20 cellular contexts compared by ENCODE assay signal in the genomic region with DNA sequence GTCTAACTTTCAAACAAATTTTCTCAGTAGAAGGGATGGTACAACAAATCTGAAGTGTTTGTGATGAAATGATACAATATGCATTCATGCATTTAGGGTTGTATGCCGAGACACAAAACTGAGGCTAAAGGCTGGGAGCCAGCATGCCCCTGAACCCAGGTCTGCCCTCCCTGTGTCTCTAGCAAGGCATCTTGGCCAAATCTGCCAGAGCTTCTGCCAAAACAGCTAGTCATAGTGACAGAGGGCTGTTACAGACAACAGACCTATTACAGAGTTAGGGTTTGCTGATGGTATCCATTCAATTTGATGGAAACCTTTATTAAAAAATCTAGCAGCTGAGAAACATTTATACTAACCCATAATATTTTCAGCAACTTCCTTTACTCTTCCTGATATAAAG. TPM values are rescaled to one million over a fixed set of nuclear protein-coding genes. Genes with fewer than 3 reads are reported as not detected.
"Had no signal": no experiment of that assay in that cellular context is flagged by ENCODE, and none has a peak within 500 bp of the region (broad histone marks: within the 10 kb centered on the region; RNA-seq: fewer than 3 reads in every experiment).

No MANE protein-coding gene starts in this region.

- H3K27ac ChIP-seq: colonic mucosa, neural progenitor cell, ovary, right lobe of liver, tibial artery, upper lobe of left lung, uterus had no signal

- H3K36me3 ChIP-seq: colonic mucosa, neural progenitor cell, ovary, right lobe of liver, tibial artery, upper lobe of left lung, uterus had no signal

- H3K27me3 ChIP-seq: colonic mucosa, neural progenitor cell, ovary, right lobe of liver, tibial artery, upper lobe of left lung, uterus had no signal

- H3K9ac ChIP-seq: neural progenitor cell had no signal

- H2AFZ ChIP-seq: neural progenitor cell had no signal

- FAIRE-seq: endothelial cell of umbilical vein had no signal

- H3K4me3 ChIP-seq: colonic mucosa, neural progenitor cell, ovary, right lobe of liver, tibial artery, upper lobe of left lung, uterus had no signal

- ATAC-seq: natural killer cell; stimulated activated effector memory CD8-positive, alpha-beta T cell treated with anti-CD3 and anti-CD28 coated beads, Interleukin-12 subunit alpha, Interleukin-12 subunit beta, amount 100 ng/mL, for 72 hours had no signal

- H3K9me3 ChIP-seq: colonic mucosa, ovary, right lobe of liver, tibial artery, upper lobe of left lung, uterus had no signal

- H3K4me1 ChIP-seq: colonic mucosa, neural progenitor cell, tibial artery, upper lobe of left lung, uterus had no signal

- H3K4me2 ChIP-seq: neural progenitor cell had no signal

- DNase-seq: cerebellar nuclear complex; colonic mucosa; dermis blood vessel endothelial cell; effector CD4-positive, alpha-beta T cell; endodermal cell; foreskin melanocyte; islet precursor cell; natural killer cell; ovary; right lobe of liver; stimulated activated CD4-positive, alpha-beta T cell treated with anti-CD3 and anti-CD28 coated beads, Interleukin-4, amount 100 ng/mL, for 1 hour; stimulated activated CD8-positive, alpha-beta memory T cell treated with anti-CD3 and anti-CD28 coated beads, Interleukin-4, amount 100 ng/mL, for 48 hours; tibial artery; upper lobe of left lung; uterus had no signal

RNA-seq across cellular contexts. Expression of gene SYCP3, which starts 53.1 kb away (rescaled TPM):
- total RNA-seq: dermis blood vessel endothelial cell, endodermal cell, glomerular endothelial cell, ovary, progenitor cell of endocrine pancreas, right lobe of liver had no signal
- polyA plus RNA-seq: endothelial cell of umbilical vein had no signal
